1 cellular context compared by ENCODE assay signal in genomic region chr2:218568190-218569037, GRCh38.
TF ChIP-seq lines count a peak whose summit lies in the region.

CNOT9 (plus strand) TSS chr2:218568839; CDS start chr2:218568955, 116 bp downstream.
USP37 (minus strand) TSS chr2:218568351; CDS start chr2:218558653, 9,698 bp downstream.

TF ChIP-seq in HepG2, 621 proteins besides CTCF, POLR2A, EP300 and RAD21 (continued from another document and continues in another):
- TF ChIP-seq GMEB2 (CRISPR knock-in tag; IDR thresholded peaks at IDR 0.05; ENCODE audit: low read depth) (peak; percentile 95), HMGA1 (CRISPR knock-in tag; conservative IDR thresholded peaks at IDR 0.05) (no peak), PRPF4 (IDR thresholded peaks at IDR 0.05; ENCODE audit: low read depth, low read length, poor library complexity, severe bottlenecking) (no peak), ZNF354B (CRISPR knock-in tag; IDR thresholded peaks at IDR 0.05) (peak; percentile 99), ZNF839 (CRISPR knock-in tag; IDR thresholded peaks at IDR 0.05; ENCODE audit: borderline replicate concordance) (peak; percentile 100), SP5 (CRISPR knock-in tag; IDR thresholded peaks at IDR 0.05; ENCODE audit: borderline replicate concordance, low read depth) (peak; percentile 77), TCF12 (IDR thresholded peaks at IDR 0.05) (no peak), TCF12 (CRISPR knock-in tag; IDR thresholded peaks at IDR 0.05) (peak; percentile 68; the same call in 1 of the 2 replicates), TRIM24 (CRISPR knock-in tag; IDR thresholded peaks at IDR 0.05) (no peak), ZNF549 (CRISPR knock-in tag; IDR thresholded peaks at IDR 0.05) (0 out of 2 replicates have a peak, but pooled peaks have one; percentile 43), ZNF646 (CRISPR knock-in tag; IDR thresholded peaks at IDR 0.05) (peak; percentile 67; the same call in 1 of the 2 replicates), KAT8 (CRISPR knock-in tag; IDR thresholded peaks at IDR 0.05) (peak; percentile 94), SMARCC2 (IDR thresholded peaks at IDR 0.05) (no peak), CEBPB (IDR thresholded peaks at IDR 0.05; ENCODE audit: borderline replicate concordance, low read depth, low read length) (peak; percentile 83), GMEB1 (CRISPR knock-in tag; IDR thresholded peaks at IDR 0.05; ENCODE audit: borderline replicate concordance) (peak; percentile 99), ZNF709 (CRISPR knock-in tag; IDR thresholded peaks at IDR 0.05) (peak; percentile 96; the same call in 1 of the 2 replicates), E2F1 (CRISPR knock-in tag; IDR thresholded peaks at IDR 0.05) (peak; percentile 98), ZBTB38 (CRISPR knock-in tag; IDR thresholded peaks at IDR 0.05) (peak; percentile 79), SPEN (CRISPR knock-in tag; IDR thresholded peaks at IDR 0.05; ENCODE audit: low read depth) (peak; percentile 94), ZNF615 (CRISPR knock-in tag; IDR thresholded peaks at IDR 0.05; ENCODE audit: borderline replicate concordance) (peak; percentile 99), ISX (CRISPR knock-in tag; conservative IDR thresholded peaks at IDR 0.05) (peak; percentile 80), ZNF552 (CRISPR knock-in tag; IDR thresholded peaks at IDR 0.05; ENCODE audit: borderline replicate concordance) (peak; percentile 98), NAIF1 (CRISPR knock-in tag; IDR thresholded peaks at IDR 0.05; ENCODE audit: borderline replicate concordance) (peak; percentile 96), PTBP1 (IDR thresholded peaks at IDR 0.05; ENCODE audit: low read depth, low read length, poor library complexity, severe bottlenecking) (peak; percentile 24), ARNT (IDR thresholded peaks at IDR 0.05) (no peak), KDM2A (CRISPR knock-in tag; IDR thresholded peaks at IDR 0.05; ENCODE audit: borderline replicate concordance, low read depth) (0 out of 2 replicates have a peak, but pooled peaks have one; percentile 16), HNF4A (CRISPR knock-in tag; IDR thresholded peaks at IDR 0.05) (peak; percentile 89), SNAPC4 (CRISPR knock-in tag; IDR thresholded peaks at IDR 0.05) (peak; percentile 96), ZZZ3 (CRISPR knock-in tag; IDR thresholded peaks at IDR 0.05; ENCODE audit: borderline replicate concordance) (no peak; the same call in 1 of the 2 replicates), MLLT10 (CRISPR knock-in tag; IDR thresholded peaks at IDR 0.05) (no peak), SMARCE1 (IDR thresholded peaks at IDR 0.05; ENCODE audit: borderline replicate concordance) (no peak), HDAC2 (CRISPR knock-in tag; IDR thresholded peaks at IDR 0.05) (peak; percentile 40), ZBTB34 (CRISPR knock-in tag; IDR thresholded peaks at IDR 0.05) (peak; percentile 78), TOPORS (CRISPR knock-in tag; IDR thresholded peaks at IDR 0.05) (peak; percentile 100), ZFP91 (CRISPR knock-in tag; IDR thresholded peaks at IDR 0.05; ENCODE audit: borderline replicate concordance) (peak; percentile 95), REL (CRISPR knock-in tag; conservative IDR thresholded peaks at IDR 0.05) (peak; percentile 92; the same call in 1 of the 2 replicates), SALL1 (CRISPR knock-in tag; IDR thresholded peaks at IDR 0.05) (peak; percentile 98), ZNF326 (CRISPR knock-in tag; IDR thresholded peaks at IDR 0.05; ENCODE audit: borderline replicate concordance) (no peak; the same call in 1 of the 2 replicates), ZNF263 (CRISPR knock-in tag; IDR thresholded peaks at IDR 0.05) (peak; percentile 68; the same call in 1 of the 2 replicates), JDP2 (CRISPR knock-in tag; IDR thresholded peaks at IDR 0.05; ENCODE audit: borderline replicate concordance) (peak; percentile 93), ATAD3A (CRISPR knock-in tag; IDR thresholded peaks at IDR 0.05) (no peak), NR2C2 (CRISPR knock-in tag; IDR thresholded peaks at IDR 0.05; ENCODE audit: borderline replicate concordance) (peak; percentile 100), ZIK1 (CRISPR knock-in tag; IDR thresholded peaks at IDR 0.05; ENCODE audit: borderline replicate concordance, low read depth) (peak; percentile 99), BORCS8-MEF2B (CRISPR knock-in tag; IDR thresholded peaks at IDR 0.05) (peak; percentile 99), BRD4 (CRISPR knock-in tag; IDR thresholded peaks at IDR 0.05) (peak; percentile 84; the same call in 1 of the 2 replicates), ZNF740 (CRISPR knock-in tag; IDR thresholded peaks at IDR 0.05) (peak; percentile 93), ZNF383 (CRISPR knock-in tag; IDR thresholded peaks at IDR 0.05; ENCODE audit: borderline replicate concordance) (no peak)
